In the genomic region with DNA sequence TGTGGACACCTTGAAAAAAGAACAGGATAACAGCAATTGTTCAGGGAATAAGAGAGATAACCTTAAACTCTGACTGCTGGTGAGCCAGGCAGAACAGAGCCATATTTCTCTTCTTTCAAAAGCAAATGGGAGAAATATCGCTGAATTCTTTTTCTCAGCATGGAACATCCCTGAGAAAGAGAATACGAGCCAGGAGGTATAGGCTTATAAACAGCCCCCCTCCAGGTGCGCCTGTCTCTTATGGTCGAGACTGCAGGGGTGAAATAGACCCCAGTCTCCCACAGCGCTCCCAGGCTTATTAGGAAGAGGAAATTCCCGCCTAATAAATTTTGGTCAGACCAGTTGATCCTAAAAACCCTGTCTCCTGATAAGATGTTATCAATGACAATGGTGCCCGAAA, we compare ENCODE assay signal across 6 cellular contexts. TPM values are rescaled to one million over a fixed set of nuclear protein-coding genes. Genes with fewer than 3 reads are reported as not detected.
"Had no signal": no experiment of that assay in that cellular context is flagged by ENCODE, and none has a peak within 500 bp of the region (broad histone marks: within the 10 kb centered on the region; RNA-seq: fewer than 3 reads in every experiment).

No MANE protein-coding gene starts in this region.

RNA-seq across cellular contexts. Expression of a gene that starts 4.8 kb away (rescaled TPM):
- total RNA-seq: esophagus mucosa, left ventricle myocardium superior, lower leg skin, myocyte had no signal
- polyA plus RNA-seq: keratinocyte; naive thymus-derived CD8-positive, alpha-beta T cell had no signal
